8 cellular contexts compared by ENCODE assay signal in genomic region chr10:102644646-102645387, GRCh38. TPM values are rescaled to one million over a fixed set of nuclear protein-coding genes. Genes with fewer than 3 reads are reported as not detected.
A peak's percentile ranks its signal among the peaks of the same experiment; 100 is the strongest.
DNase-seq lines count a peak whose midpoint lies in the region; ATAC-seq and TF ChIP-seq lines count a peak whose summit lies in the region.

No MANE protein-coding gene starts in this region.

- POLR2A ChIA-PET in GM10248 (lab: Yijun Ruan, JAX): interaction anchor here (1.0 to 2.4 kb wide), 2 partner anchors 16 to 69 kb away, joined by 5 to 12 read pairs; partner anchors contain the start of genes ARL3 and SFXN2

- H3K27ac ChIP-seq in SU-DHL-6 (ENCODE audit: low read depth, low read length) (peak overlapping the region; percentile 87), left ventricle myocardium inferior (replicated peaks) (peak overlapping the region; percentile 99), uterus (peak overlapping the region; percentile 97 to 100)

- peak overlapping the region; percentile 73 for H3K4me2 ChIP-seq in SU-DHL-6 (ENCODE audit: low read depth, low read length, poor library complexity, severe bottlenecking)

- TF ChIP-seq POLR2A in uterus (IDR thresholded peaks at IDR 0.05): no peak

- H3K9me2 ChIP-seq in SU-DHL-6 (replicated peaks; ENCODE audit: insufficient read depth, low read length): no peaks in the 10 kb centered on the region

- TF ChIP-seq CTCF in GM10248 (IDR thresholded peaks at IDR 0.05; ENCODE audit: control extremely low read depth, extremely low read depth, low read depth, missing control alignments): peak; percentile 61
- peak; percentile 61 for TF ChIP-seq CTCF in SU-DHL-6 (IDR thresholded peaks at IDR 0.05; ENCODE audit: insufficient read depth, low read length, poor library complexity, severe bottlenecking)
- TF ChIP-seq CTCF in left ventricle myocardium inferior (IDR thresholded peaks at IDR 0.05; ENCODE audit: borderline replicate concordance): peak; percentile 65
- TF ChIP-seq CTCF in progenitor cell of endocrine pancreas (IDR thresholded peaks at IDR 0.05; ENCODE audit: unreplicated experiment): peak; percentile 66
- peak; percentile 35 to 65 (median 60) for TF ChIP-seq CTCF in uterus (IDR thresholded peaks at IDR 0.05)

- no peaks in the 10 kb centered on the region for H4K20me1 ChIP-seq in SU-DHL-6 (ENCODE audit: low read depth, low read length)

- H3K27ac Mint-ChIP-seq in progenitor cell of endocrine pancreas: peak overlapping the region; percentile 96

- H3K27me3 ChIP-seq in SU-DHL-6 (ENCODE audit: low read length) (no peaks in the 10 kb centered on the region), left ventricle myocardium inferior (ENCODE audit: low read depth) (no peaks in the 10 kb centered on the region), uterus (no peaks in the 10 kb centered on the region)

- peak overlapping the region; percentile 76 for H2AFZ ChIP-seq in SU-DHL-6 (ENCODE audit: low read depth, low read length, severe bottlenecking)

- H3K4me1 ChIP-seq in left ventricle myocardium inferior (peaks cover 73% of the 10 kb centered on the region), uterus (peaks cover 0 to 28% of the 10 kb centered on the region in 2 donors)

- no peak for ATAC-seq in HG03432 (IDR thresholded peaks at IDR 0.05; ENCODE audit: unreplicated experiment)

- H3K36me3 ChIP-seq in SU-DHL-6 (ENCODE audit: low read length) (no peaks in the 10 kb centered on the region), left ventricle myocardium inferior (no peaks in the 10 kb centered on the region), uterus (no peaks in the 10 kb centered on the region)

- H3K9me3 Mint-ChIP-seq in progenitor cell of endocrine pancreas (ENCODE audit: low read depth): no peaks in the 10 kb centered on the region

- H3K27me3 Mint-ChIP-seq in progenitor cell of endocrine pancreas: no peaks in the 10 kb centered on the region

- peak overlapping the region; percentile 94 for H3K4me3 Mint-ChIP-seq in progenitor cell of endocrine pancreas (ENCODE audit: low read depth)

- H3K9me3 ChIP-seq in SU-DHL-6 (ENCODE audit: insufficient read depth, low read length): peaks cover 6% of the 10 kb centered on the region; the same call in 1 of the 2 replicates
- H3K9me3 ChIP-seq in left ventricle myocardium inferior (replicated peaks): no peaks in the 10 kb centered on the region
- H3K9me3 ChIP-seq in uterus: no peaks in the 10 kb centered on the region

- no peaks in the 10 kb centered on the region for H3K36me3 Mint-ChIP-seq in progenitor cell of endocrine pancreas (ENCODE audit: insufficient read depth)

- intact Hi-C loops in left ventricle myocardium inferior (cut with micrococcal nuclease) (no loop called here), uterus (cut with DNase I; ENCODE audit: low total_unique reads) (no loop called here)

- CTCF ChIA-PET in GM10248 (lab: Yijun Ruan, JAX): interaction anchor here (0.7 to 3.4 kb wide), 8 partner anchors 9 to 69 kb away, joined by 3 to 17 read pairs (median 4); partner anchors contain the start of genes ARL3 and SFXN2

- peaks cover 26% of the 10 kb centered on the region for H3K79me2 ChIP-seq in SU-DHL-6 (ENCODE audit: insufficient read depth, low read length)

- H3K4me1 Mint-ChIP-seq in progenitor cell of endocrine pancreas (ENCODE audit: low read depth): peaks cover 33% of the 10 kb centered on the region

- peaks cover 28% of the 10 kb centered on the region for H3F3A ChIP-seq in SU-DHL-6 (ENCODE audit: insufficient read depth)

- H3K4me3 ChIP-seq in SU-DHL-6 (ENCODE audit: insufficient read depth, low read length, poor library complexity, severe bottlenecking) (peak overlapping the region; percentile 60), left ventricle myocardium inferior (peak overlapping the region; percentile 82), uterus (peak overlapping the region; percentile 54 to 81)

- H3K9ac ChIP-seq in SU-DHL-6 (ENCODE audit: low read length): peak overlapping the region; percentile 84

- DNase-seq in GM10248 (ENCODE audit: extremely low spot score): peak; percentile 51
- DNase-seq in MV-4-11 (lab: John Stamatoyannopoulos, UW): peak; percentile 53
- peak; percentile 66 for DNase-seq in amniotic epithelial cell (ENCODE audit: low read depth)
- DNase-seq in left ventricle myocardium inferior: peak; percentile 85
- DNase-seq in progenitor cell of endocrine pancreas (ENCODE audit: low spot score, unreplicated experiment): peak; percentile 79
- DNase-seq in uterus: peak; percentile 78 to 80

RNA-seq across cellular contexts. Expression of gene TRIM8, which starts 0.5 kb away (rescaled TPM):
- total RNA-seq in left ventricle myocardium inferior (95.1 TPM), progenitor cell of endocrine pancreas (66.1 and 69.1 TPM in 2 replicates), uterus (100 to 1,000 TPM in 2 of 4 donors, 10 to 100 TPM in 2; 71.2 to 119 (median 102) TPM)
